14 cellular contexts compared by ENCODE assay signal in genomic region chr18:43662657-43663056, GRCh38.
DNase-seq lines count a peak whose midpoint lies in the region; ATAC-seq and TF ChIP-seq lines count a peak whose summit lies in the region.
"Had no signal": no experiment of that assay in that cellular context is flagged by ENCODE, and none has a peak within 500 bp of the region (broad histone marks: within the 10 kb centered on the region; RNA-seq: fewer than 3 reads in every experiment).

No MANE protein-coding gene starts in this region.

- peak overlapping the region; percentile 31 for H2AFZ ChIP-seq in smooth muscle cell (ENCODE audit: low read depth)

- 35% methylated on average over 4 of the region's 4 CpGs for WGBS in smooth muscle cell (ENCODE audit: low lambda C conversion rate)
- 48 to 52% methylated on average over 4 of the region's 4 CpGs for WGBS in tibial nerve, 2 donors

- ATAC-seq in foreskin keratinocyte (peak; percentile 58), GM18909 (IDR thresholded peaks at IDR 0.05; ENCODE audit: poor library complexity, unreplicated experiment) (no peak)
- ATAC-seq: gastroesophageal sphincter, left colon had no signal

- H3K79me2 ChIP-seq in smooth muscle cell (ENCODE audit: low read depth) = no peaks in the 10 kb centered on the region

- no peak overlapping the region for H3K4me3 ChIP-seq in HFF-Myc (replicated peaks; ENCODE audit: low read depth, low read length)
- no peak overlapping the region for H3K4me3 ChIP-seq in adipocyte (ENCODE audit: low read length)
- H3K4me3 ChIP-seq in smooth muscle cell = no peak overlapping the region
- no peak overlapping the region for H3K4me3 ChIP-seq in tibial nerve
- H3K4me3 ChIP-seq: gastroesophageal sphincter had no signal

- peaks cover 6% of the 10 kb centered on the region for H3F3A ChIP-seq in smooth muscle cell (ENCODE audit: low read depth)

- H3K27ac ChIP-seq in foreskin keratinocyte = no peak overlapping the region
- H3K27ac ChIP-seq in smooth muscle cell (ENCODE audit: low read depth) = peak overlapping the region; percentile 94
- no peak overlapping the region for H3K27ac ChIP-seq in tibial nerve
- H3K27ac ChIP-seq: gastroesophageal sphincter, WERI-Rb-1 had no signal

- TF ChIP-seq POLR2A in tibial nerve (IDR thresholded peaks at IDR 0.05) = no peak

- TF ChIP-seq CTCF in HFF-Myc (IDR thresholded peaks at IDR 0.05; ENCODE audit: low read depth, low read length, missing control alignments) (no peak), foreskin keratinocyte (conservative IDR thresholded peaks at IDR 0.05) (no peak), smooth muscle cell (IDR thresholded peaks at IDR 0.05; ENCODE audit: borderline replicate concordance, insufficient read depth, poor library complexity, severe bottlenecking) (no peak), tibial nerve (IDR thresholded peaks at IDR 0.05) (no peak)

- H3K4me2 ChIP-seq in smooth muscle cell = peak overlapping the region; percentile 59

- no peak overlapping the region for H3K9ac ChIP-seq in adipocyte (ENCODE audit: low read length)
- peak overlapping the region; percentile 60 for H3K9ac ChIP-seq in smooth muscle cell (ENCODE audit: low read depth)

- H3K4me1 ChIP-seq in adipocyte (ENCODE audit: control insufficient read depth, insufficient read depth, low read length) (peaks cover 36% of the 10 kb centered on the region), foreskin keratinocyte (peaks cover 17% of the 10 kb centered on the region), smooth muscle cell (ENCODE audit: low read depth) (peaks cover 16% of the 10 kb centered on the region), tibial nerve (no peaks in the 10 kb centered on the region)
- H3K4me1 ChIP-seq: gastroesophageal sphincter had no signal

- no peaks in the 10 kb centered on the region for H3K27me3 ChIP-seq in adipocyte (replicated peaks; ENCODE audit: control insufficient read depth, insufficient read depth, low read length)
- H3K27me3 ChIP-seq in foreskin keratinocyte = no peaks in the 10 kb centered on the region
- no peaks in the 10 kb centered on the region for H3K27me3 ChIP-seq in smooth muscle cell (ENCODE audit: low read depth)
- no peaks in the 10 kb centered on the region for H3K27me3 ChIP-seq in tibial nerve
- H3K27me3 ChIP-seq: gastroesophageal sphincter had no signal

- no peaks in the 10 kb centered on the region for H3K9me3 ChIP-seq in adipocyte (ENCODE audit: control insufficient read depth, low read length)
- no peaks in the 10 kb centered on the region for H3K9me3 ChIP-seq in smooth muscle cell (replicated peaks; ENCODE audit: low read depth)
- H3K9me3 ChIP-seq in tibial nerve = no peaks in the 10 kb centered on the region
- H3K9me3 ChIP-seq: gastroesophageal sphincter had no signal

- no peaks in the 10 kb centered on the region for H3K36me3 ChIP-seq in adipocyte (ENCODE audit: control insufficient read depth, insufficient read depth, low read length, severe bottlenecking)
- H3K36me3 ChIP-seq in smooth muscle cell (ENCODE audit: low read depth) = no peaks in the 10 kb centered on the region
- no peaks in the 10 kb centered on the region for H3K36me3 ChIP-seq in tibial nerve
- H3K36me3 ChIP-seq: gastroesophageal sphincter, WERI-Rb-1 had no signal

- H4K20me1 ChIP-seq in smooth muscle cell (ENCODE audit: low read depth) = no peaks in the 10 kb centered on the region

- peak; percentile 75 for DNase-seq in HFF-Myc (ENCODE audit: extremely low read depth, low read depth)
- peak; percentile 93 for DNase-seq in adipocyte (ENCODE audit: low read depth)
- DNase-seq in foreskin keratinocyte = peak; percentile 33 to 66
- no peak for DNase-seq in smooth muscle cell (lab: John Stamatoyannopoulos, UW; ENCODE audit: unreplicated experiment)
- no peak for DNase-seq in pons (ENCODE audit: low spot score)
- DNase-seq in tibial nerve (ENCODE audit: low spot score in 2 of 2) = no peak
- DNase-seq: activated T-cell treated with anti-CD3 and anti-CD28 coated beads, Interleukin-2, amount 50 U/mL, for 24 hours; DMS153; left colon; SHP77; stimulated activated CD4-positive, alpha-beta T cell treated with anti-CD3 and anti-CD28 coated beads, Interleukin-2, amount 100 ng/mL, for 48 hours; WERI-Rb-1 had no signal

- TF ChIP-seq EP300 in tibial nerve (IDR thresholded peaks at IDR 0.05) = no peak

Comparison
In these comparisons a context has a peak if more than half of its experiments do, and no peak if none do; other contexts are left out.
1. DNase-seq: peak in HFF-Myc (single experiment), adipocyte (single experiment) and foreskin keratinocyte (2 of 2); none in smooth muscle cell (single experiment), pons (single experiment) and tibial nerve (0 of 2).